Comparison of ENCODE assay signal across 12 cellular contexts in the genomic region with DNA sequence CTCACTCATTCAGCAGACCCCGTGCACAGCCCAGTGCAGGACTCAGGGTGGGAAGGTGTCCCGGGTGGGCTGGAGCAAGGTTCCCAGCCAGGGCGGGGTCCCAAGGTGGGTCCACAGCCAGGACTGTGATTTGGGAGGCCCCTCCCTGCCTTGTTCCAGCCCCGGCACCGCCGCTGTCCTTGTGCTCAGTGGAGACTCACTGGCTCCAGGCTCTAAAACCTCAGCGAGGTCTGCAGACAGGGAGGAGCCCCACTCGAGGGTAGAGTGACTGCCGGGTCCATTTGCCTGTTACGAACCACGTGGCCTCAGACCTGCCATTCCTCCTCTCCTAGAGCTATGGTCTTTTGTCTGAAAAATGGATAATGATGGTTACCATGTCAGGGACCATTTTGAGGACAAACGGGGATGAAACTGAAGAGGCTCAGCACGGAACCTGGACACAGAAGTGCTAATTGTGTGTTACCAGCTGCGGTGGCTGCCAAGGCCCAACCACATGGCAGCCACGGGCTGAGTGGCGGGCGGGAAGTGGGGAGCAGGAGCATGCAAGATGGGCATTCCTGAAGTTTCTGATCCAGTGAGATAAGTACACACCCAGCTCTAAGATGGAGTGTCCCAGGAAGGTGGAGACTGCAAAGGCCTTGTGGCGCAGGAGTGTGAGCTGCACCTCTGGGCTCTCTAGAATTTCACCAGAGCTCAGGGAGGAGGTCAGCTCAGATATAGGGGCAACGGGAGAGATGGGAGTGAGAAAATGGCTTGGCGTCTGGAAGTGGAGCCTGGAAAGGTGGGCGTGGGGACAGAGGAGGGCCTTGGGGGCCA.
A peak's percentile ranks its signal among the peaks of the same experiment; 100 is the strongest.
DNase-seq lines count a peak whose midpoint lies in the region; ATAC-seq and TF ChIP-seq lines count a peak whose summit lies in the region.
"Had no signal": no experiment of that assay in that cellular context is flagged by ENCODE, and none has a peak within 500 bp of the region (broad histone marks: within the 10 kb centered on the region; RNA-seq: fewer than 3 reads in every experiment).

No MANE protein-coding gene starts in this region.

- no peaks in the 10 kb centered on the region for H3K27me3 Mint-ChIP-seq in activated CD8-positive, alpha-beta memory T cell treated with anti-CD3 and anti-CD28 coated beads, Interleukin-2, amount 10 ng/mL, durations not matched to agents 7 days and 5 days
- H3K27me3 Mint-ChIP-seq in stimulated activated naive CD8-positive, alpha-beta T cell treated with anti-CD3 and anti-CD28 coated beads, Interleukin-15, Interleukin-2, amounts not matched to agents 100 ng/mL and 50 ng/mL, for 24 hours, result no peaks in the 10 kb centered on the region

- in situ Hi-C loops in brain microvascular endothelial cell (cut with HindIII; ENCODE audit: low pct_ligation_motif_present, low sequenced_read_pairs), result loop anchor here (25.0 kb wide), 1 partner anchor 121 kb away; no protein-coding TSS in a partner anchor

- no peaks in the 10 kb centered on the region for H3K9me3 ChIP-seq in lower lobe of right lung
- H3K9me3 ChIP-seq: A549 had no signal

- peak overlapping the region; percentile 14 for H3K4me3 ChIP-seq in lower lobe of right lung
- no peak overlapping the region for H3K4me3 ChIP-seq in brain microvascular endothelial cell (ENCODE audit: low read depth, low read length)
- H3K4me3 ChIP-seq: A549 had no signal

- peak; percentile 11 for ATAC-seq in activated CD8-positive, alpha-beta memory T cell treated with anti-CD3 and anti-CD28 coated beads, Interleukin-2, amount 10 ng/mL, durations not matched to agents 7 days and 5 days
- no peak for ATAC-seq in lower lobe of right lung
- ATAC-seq: A549 had no signal

- H3K36me3 Mint-ChIP-seq in activated CD8-positive, alpha-beta memory T cell treated with anti-CD3 and anti-CD28 coated beads, Interleukin-2, amount 10 ng/mL, durations not matched to agents 7 days and 5 days, result peaks cover 38% of the 10 kb centered on the region
- H3K36me3 Mint-ChIP-seq in stimulated activated naive CD8-positive, alpha-beta T cell treated with anti-CD3 and anti-CD28 coated beads, Interleukin-15, Interleukin-2, amounts not matched to agents 100 ng/mL and 50 ng/mL, for 24 hours (ENCODE audit: low read depth), result peaks cover 34% of the 10 kb centered on the region

- H3K9me3 Mint-ChIP-seq in activated CD8-positive, alpha-beta memory T cell treated with anti-CD3 and anti-CD28 coated beads, Interleukin-2, amount 10 ng/mL, durations not matched to agents 7 days and 5 days (ENCODE audit: low read depth), result no peaks in the 10 kb centered on the region
- no peaks in the 10 kb centered on the region for H3K9me3 Mint-ChIP-seq in stimulated activated naive CD8-positive, alpha-beta T cell treated with anti-CD3 and anti-CD28 coated beads, Interleukin-15, Interleukin-2, amounts not matched to agents 100 ng/mL and 50 ng/mL, for 24 hours

- intact Hi-C loops in lower lobe of right lung (cut with DNase I), result no loop called here

- DNase-seq in activated T-cell treated with anti-CD3 and anti-CD28 coated beads, Interleukin-2, amount 50 U/mL, for 1 hour, result peak; percentile 61
- DNase-seq in activated T-cell treated with anti-CD3 and anti-CD28 coated beads for 4 hours (no peak), lower lobe of right lung (no peak), NCI-H128 (lab: John Stamatoyannopoulos, UW; ENCODE audit: unreplicated experiment) (no peak), brain microvascular endothelial cell (no peak), mesenteric fat pad (ENCODE audit: low spot score) (no peak)
- peak; percentile 75 for DNase-seq in activated CD8-positive, alpha-beta memory T cell treated with anti-CD3 and anti-CD28 coated beads, Interleukin-2, amount 10 ng/mL, durations not matched to agents 7 days and 5 days
- DNase-seq: NCI-H1694, SIG-M5 had no signal

- no peaks in the 10 kb centered on the region for H3K36me3 ChIP-seq in lower lobe of right lung
- H3K36me3 ChIP-seq in brain microvascular endothelial cell (replicated peaks), result no peaks in the 10 kb centered on the region

- H3K4me1 ChIP-seq in lower lobe of right lung, result peaks cover 87% of the 10 kb centered on the region

- peak overlapping the region; percentile 99 for H3K27ac Mint-ChIP-seq in activated CD8-positive, alpha-beta memory T cell treated with anti-CD3 and anti-CD28 coated beads, Interleukin-2, amount 10 ng/mL, durations not matched to agents 7 days and 5 days
- H3K27ac Mint-ChIP-seq in stimulated activated naive CD8-positive, alpha-beta T cell treated with anti-CD3 and anti-CD28 coated beads, Interleukin-15, Interleukin-2, amounts not matched to agents 100 ng/mL and 50 ng/mL, for 24 hours, result peak overlapping the region; percentile 99

- H3K27me3 ChIP-seq in lower lobe of right lung (ENCODE audit: low read depth), result no peaks in the 10 kb centered on the region
- no peaks in the 10 kb centered on the region for H3K27me3 ChIP-seq in brain microvascular endothelial cell (replicated peaks)

- TF ChIP-seq CTCF in lower lobe of right lung (IDR thresholded peaks at IDR 0.05) (no peak), brain microvascular endothelial cell (IDR thresholded peaks at IDR 0.05; ENCODE audit: low read depth, low read length, missing control alignments) (no peak)

- H3K27ac ChIP-seq in lower lobe of right lung (peak overlapping the region; percentile 46), brain microvascular endothelial cell (no peak overlapping the region)
- H3K27ac ChIP-seq: A549, parathyroid adenoma had no signal

- peak overlapping the region; percentile 86 for H3K4me3 Mint-ChIP-seq in activated CD8-positive, alpha-beta memory T cell treated with anti-CD3 and anti-CD28 coated beads, Interleukin-2, amount 10 ng/mL, durations not matched to agents 7 days and 5 days
- peak overlapping the region; percentile 88 for H3K4me3 Mint-ChIP-seq in stimulated activated naive CD8-positive, alpha-beta T cell treated with anti-CD3 and anti-CD28 coated beads, Interleukin-15, Interleukin-2, amounts not matched to agents 100 ng/mL and 50 ng/mL, for 24 hours

- CTCF ChIA-PET in activated CD8-positive, alpha-beta memory T cell treated with anti-CD3 and anti-CD28 coated beads, Interleukin-2, amount 10 ng/mL, durations not matched to agents 7 days and 5 days (lab: Charles Lee), result interaction anchor here (1.0 to 3.1 kb wide), 12 partner anchors 9 to 126 kb away, joined by 3 to 16 read pairs (median 6); no protein-coding TSS in a partner anchor

- H3K4me1 Mint-ChIP-seq in activated CD8-positive, alpha-beta memory T cell treated with anti-CD3 and anti-CD28 coated beads, Interleukin-2, amount 10 ng/mL, durations not matched to agents 7 days and 5 days, result peaks cover 79% of the 10 kb centered on the region
- peaks cover 90% of the 10 kb centered on the region for H3K4me1 Mint-ChIP-seq in stimulated activated naive CD8-positive, alpha-beta T cell treated with anti-CD3 and anti-CD28 coated beads, Interleukin-15, Interleukin-2, amounts not matched to agents 100 ng/mL and 50 ng/mL, for 24 hours (ENCODE audit: low read depth)

Comparison
In these comparisons a context has a peak if more than half of its experiments do, and no peak if none do; other contexts are left out.
1. DNase-seq: peak in activated T-cell treated with anti-CD3 and anti-CD28 coated beads, Interleukin-2, amount 50 U/mL, for 1 hour (single experiment) and activated CD8-positive, alpha-beta memory T cell treated with anti-CD3 and anti-CD28 coated beads, Interleukin-2, amount 10 ng/mL, durations not matched to agents 7 days and 5 days (single experiment); none in activated T-cell treated with anti-CD3 and anti-CD28 coated beads for 4 hours (single experiment), lower lobe of right lung (single experiment), NCI-H128 (single experiment), brain microvascular endothelial cell (single experiment) and mesenteric fat pad (single experiment).